Comparison of ENCODE assay signal across 22 cellular contexts in the genomic region with DNA sequence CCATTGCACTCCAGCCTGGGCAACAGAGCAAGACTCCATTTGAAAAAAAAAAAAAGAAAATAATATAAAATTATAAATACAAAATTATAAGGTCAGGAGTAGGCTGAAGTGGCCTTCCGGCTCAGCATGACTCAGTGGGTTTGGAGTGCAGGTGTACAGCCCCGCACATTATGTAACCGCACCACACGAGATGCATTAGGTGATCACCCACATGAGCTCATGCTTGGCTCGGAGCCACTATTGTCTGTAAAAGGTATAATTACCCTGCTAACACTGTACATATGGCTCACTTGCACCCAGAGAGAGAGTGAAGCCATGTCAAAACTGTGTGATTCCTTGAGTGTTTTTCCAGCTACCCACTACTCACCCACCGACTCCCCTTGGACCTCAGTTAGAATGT.
"Had no signal": no experiment of that assay in that cellular context is flagged by ENCODE, and none has a peak within 500 bp of the region (broad histone marks: within the 10 kb centered on the region; RNA-seq: fewer than 3 reads in every experiment).

No MANE protein-coding gene starts in this region.

- H3K27ac Mint-ChIP-seq: activated CD4-positive, alpha-beta T cell treated with anti-CD3 and anti-CD28 coated beads, Interleukin-2, amount 10 ng/mL, durations not matched to agents 24 days and 14 days; activated CD8-positive, alpha-beta T cell treated with anti-CD3 and anti-CD28 coated beads, Interleukin-2, amount 10 ng/mL, durations not matched to agents 7 days and 5 days; activated naive CD8-positive, alpha-beta T cell treated with anti-CD3 and anti-CD28 coated beads, Interleukin-2, amount 10 ng/mL, durations not matched to agents 7 days and 5 days; activated T-cell treated with anti-CD3 and anti-CD28 coated beads, Interleukin-2, amount 50 U/mL, for 24 hours; activated T-helper 2 cell treated with anti-CD3 and anti-CD28 coated beads, Interferon-gamma antibody, Interleukin-2, Interleukin-4, amounts not matched to agents 10 μg/mL and 5 μg/mL and 100 μg/mL, durations not matched to agents 14 hours and 24 hours and 36 hours; memory B cell; naive B cell; progenitor cell of endocrine pancreas had no signal

- ATAC-seq: activated CD8-positive, alpha-beta T cell treated with anti-CD3 and anti-CD28 coated beads, Interleukin-2, amount 10 ng/mL, durations not matched to agents 7 days and 5 days; body of pancreas; heart right ventricle; left ventricle myocardium superior; mucosa of descending colon; right cardiac atrium had no signal

- H3K9me3 Mint-ChIP-seq: activated CD4-positive, alpha-beta T cell treated with anti-CD3 and anti-CD28 coated beads, Interleukin-2, amount 10 ng/mL, durations not matched to agents 24 days and 14 days; activated naive CD8-positive, alpha-beta T cell treated with anti-CD3 and anti-CD28 coated beads, Interleukin-2, amount 10 ng/mL, durations not matched to agents 7 days and 5 days; neural crest cell had no signal

- H3K36me3 ChIP-seq: heart right ventricle, tibial artery had no signal

- H3K4me3 ChIP-seq: body of pancreas, coronary artery, heart right ventricle, mucosa of descending colon, tibial artery had no signal

- H3K4me3 Mint-ChIP-seq: activated CD4-positive, alpha-beta T cell treated with anti-CD3 and anti-CD28 coated beads, Interleukin-2, amount 10 ng/mL, durations not matched to agents 24 days and 14 days; activated CD8-positive, alpha-beta T cell treated with anti-CD3 and anti-CD28 coated beads, Interleukin-2, amount 10 ng/mL, durations not matched to agents 7 days and 5 days; activated naive CD8-positive, alpha-beta T cell treated with anti-CD3 and anti-CD28 coated beads, Interleukin-2, amount 10 ng/mL, durations not matched to agents 7 days and 5 days; activated T-cell treated with anti-CD3 and anti-CD28 coated beads, Interleukin-2, amount 50 U/mL, for 24 hours; memory B cell; naive B cell; neural crest cell had no signal

- DNase-seq: activated CD4-positive, alpha-beta T cell treated with anti-CD3 and anti-CD28 coated beads, Interleukin-2, amount 10 ng/mL, durations not matched to agents 24 days and 14 days; activated CD8-positive, alpha-beta T cell treated with anti-CD3 and anti-CD28 coated beads, Interleukin-2, amount 10 ng/mL, durations not matched to agents 7 days and 5 days; activated naive CD4-positive, alpha-beta T cell treated with Interleukin-2 at 50 U/mL for 16 hours; activated naive CD8-positive, alpha-beta T cell treated with anti-CD3 and anti-CD28 coated beads, Interleukin-2, amount 10 ng/mL, durations not matched to agents 7 days and 5 days; activated T-cell treated with anti-CD3 and anti-CD28 coated beads, Interleukin-2, amount 50 U/mL, for 24 hours; body of pancreas; heart right ventricle; kidney glomerular epithelial cell; left ventricle myocardium superior; mucosa of descending colon; naive B cell; stimulated activated CD4-positive, alpha-beta T cell treated with anti-CD3 and anti-CD28 coated beads, Interleukin-2, amount 100 ng/mL, for 24 hours; stimulated activated naive CD4-positive, alpha-beta T cell treated with Interleukin-2 at 50 U/mL for 16 hours; substantia nigra; T1000; tibial artery had no signal

- H3K9me3 ChIP-seq: body of pancreas, mucosa of descending colon, tibial artery had no signal

- H3K36me3 Mint-ChIP-seq: activated naive CD8-positive, alpha-beta T cell treated with anti-CD3 and anti-CD28 coated beads, Interleukin-2, amount 10 ng/mL, durations not matched to agents 7 days and 5 days; memory B cell; naive B cell had no signal

- H3K4me1 Mint-ChIP-seq: activated CD4-positive, alpha-beta T cell treated with anti-CD3 and anti-CD28 coated beads, Interleukin-2, amount 10 ng/mL, durations not matched to agents 24 days and 14 days; activated naive CD8-positive, alpha-beta T cell treated with anti-CD3 and anti-CD28 coated beads, Interleukin-2, amount 10 ng/mL, durations not matched to agents 7 days and 5 days; memory B cell; naive B cell; neural crest cell had no signal

- H3K27me3 Mint-ChIP-seq: activated CD4-positive, alpha-beta T cell treated with anti-CD3 and anti-CD28 coated beads, Interleukin-2, amount 10 ng/mL, durations not matched to agents 24 days and 14 days; activated naive CD8-positive, alpha-beta T cell treated with anti-CD3 and anti-CD28 coated beads, Interleukin-2, amount 10 ng/mL, durations not matched to agents 7 days and 5 days; activated T-cell treated with anti-CD3 and anti-CD28 coated beads, Interleukin-2, amount 50 U/mL, for 24 hours; memory B cell; naive B cell; progenitor cell of endocrine pancreas had no signal

- H3K4me1 ChIP-seq: body of pancreas, heart right ventricle, tibial artery had no signal

- H3K27ac ChIP-seq: body of pancreas, coronary artery, heart right ventricle, tibial artery had no signal

- H3K27me3 ChIP-seq: body of pancreas, heart right ventricle, tibial artery had no signal
